9 cellular contexts compared by ENCODE assay signal in genomic region chr12:6364037-6364360, GRCh38. TPM values are rescaled to one million over a fixed set of nuclear protein-coding genes. Genes with fewer than 3 reads are reported as not detected.
A peak's percentile ranks its signal among the peaks of the same experiment; 100 is the strongest.
DNase-seq lines count a peak whose midpoint lies in the region; ATAC-seq, FAIRE-seq and TF ChIP-seq lines count a peak whose summit lies in the region.
"Had no signal": no experiment of that assay in that cellular context is flagged by ENCODE, and none has a peak within 500 bp of the region (broad histone marks: within the 10 kb centered on the region; RNA-seq: fewer than 3 reads in every experiment).

No MANE protein-coding gene starts in this region.

- peak overlapping the region; percentile 90 for H3K27ac Mint-ChIP-seq in CD4-positive, alpha-beta T cell
- peak overlapping the region; percentile 81 for H3K27ac Mint-ChIP-seq in activated CD4-positive, alpha-beta T cell treated with anti-CD3 and anti-CD28 coated beads, Interleukin-2, amount 10 ng/mL, durations not matched to agents 24 days and 14 days

- peak overlapping the region; percentile 64 for H3K27ac ChIP-seq in CD4-positive, alpha-beta T cell (ENCODE audit: low read depth, low read length)
- peak overlapping the region; percentile 63 to 97 (median 88) for H3K27ac ChIP-seq in pancreas

- H3K4me3 Mint-ChIP-seq in CD4-positive, alpha-beta T cell = peak overlapping the region; percentile 90
- peak overlapping the region; percentile 77 for H3K4me3 Mint-ChIP-seq in activated CD4-positive, alpha-beta T cell treated with anti-CD3 and anti-CD28 coated beads, Interleukin-2, amount 10 ng/mL, durations not matched to agents 24 days and 14 days

- no peaks in the 10 kb centered on the region for H3K9me3 Mint-ChIP-seq in CD4-positive, alpha-beta T cell
- no peaks in the 10 kb centered on the region for H3K9me3 Mint-ChIP-seq in activated CD4-positive, alpha-beta T cell treated with anti-CD3 and anti-CD28 coated beads, Interleukin-2, amount 10 ng/mL, durations not matched to agents 24 days and 14 days

- H3K4me3 ChIP-seq in fibroblast of villous mesenchyme (ENCODE audit: low read depth, low read length) (peak overlapping the region; percentile 64), pancreas (peak overlapping the region; percentile 38 to 63 (median 45))

- H3K27me3 ChIP-seq in CD4-positive, alpha-beta T cell (ENCODE audit: control insufficient read depth, insufficient read depth, low read length) = no peaks in the 10 kb centered on the region
- no peaks in the 10 kb centered on the region for H3K27me3 ChIP-seq in pancreas

- no peaks in the 10 kb centered on the region for H3K36me3 Mint-ChIP-seq in CD4-positive, alpha-beta T cell (ENCODE audit: low read depth)
- H3K36me3 Mint-ChIP-seq in activated CD4-positive, alpha-beta T cell treated with anti-CD3 and anti-CD28 coated beads, Interleukin-2, amount 10 ng/mL, durations not matched to agents 24 days and 14 days (ENCODE audit: low read depth) = no peaks in the 10 kb centered on the region

- peaks cover 0 to 5% (median 0%) of the 10 kb centered on the region in 3 donors for H3K36me3 ChIP-seq in pancreas

- FAIRE-seq in pancreas (lab: Jason Lieb, UNC) = no peak

- POLR2A ChIA-PET in CD4-positive, alpha-beta T cell (lab: Charles Lee) = interaction anchor here (0.9 to 3.5 kb wide), 12 partner anchors 8 to 224 kb away, joined by 3 to 58 read pairs (median 6); partner anchors contain the start of genes GAPDH, TAPBPL and VAMP1

- peak in 2 of 10 experiments; percentile 23 to 38 for DNase-seq in CD4-positive, alpha-beta T cell
- DNase-seq in activated CD4-positive, alpha-beta T cell treated with anti-CD3 and anti-CD28 coated beads, Interleukin-2, amount 10 ng/mL, durations not matched to agents 24 days and 14 days = no peak
- DNase-seq in fibroblast of villous mesenchyme (ENCODE audit: low read depth) = no peak
- no peak for DNase-seq in pancreas
- DNase-seq in NAMALWA (ENCODE audit: low spot score) = no peak
- no peak for DNase-seq in pons (ENCODE audit: low spot score)
- DNase-seq in NCI-H2081 treated with DMSO at 0.1 percent for 48 hours (lab: John Stamatoyannopoulos, UW) = no peak

- peak; percentile 40 for ATAC-seq in CD4-positive, alpha-beta T cell (ENCODE audit: poor library complexity)
- ATAC-seq in pancreas = peak in 1 of 4 donors; percentile 7
- ATAC-seq in GM18909 (IDR thresholded peaks at IDR 0.05; ENCODE audit: poor library complexity, unreplicated experiment) = no peak

- H3K4me1 Mint-ChIP-seq in CD4-positive, alpha-beta T cell (ENCODE audit: low read depth) = peaks cover 38% of the 10 kb centered on the region
- peaks cover 28% of the 10 kb centered on the region for H3K4me1 Mint-ChIP-seq in activated CD4-positive, alpha-beta T cell treated with anti-CD3 and anti-CD28 coated beads, Interleukin-2, amount 10 ng/mL, durations not matched to agents 24 days and 14 days

- no peaks in the 10 kb centered on the region for H3K9me3 ChIP-seq in CD4-positive, alpha-beta T cell (ENCODE audit: control insufficient read depth, low read length)
- no peaks in the 10 kb centered on the region for H3K9me3 ChIP-seq in pancreas

- CTCF ChIA-PET in CD4-positive, alpha-beta T cell (lab: Charles Lee) = interaction anchor here (1.9 kb wide), 2 partner anchors 28 to 41 kb away, joined by 7 to 8 read pairs; no protein-coding TSS in a partner anchor

- H3K4me1 ChIP-seq in pancreas = peaks cover 0 to 4% (median 0%) of the 10 kb centered on the region in 3 donors

- TF ChIP-seq CTCF in CD4-positive, alpha-beta T cell (IDR thresholded peaks at IDR 0.05) = no peak
- TF ChIP-seq CTCF in fibroblast of villous mesenchyme (IDR thresholded peaks at IDR 0.05; ENCODE audit: insufficient read depth, low read depth, low read length) (no peak), pancreas (IDR thresholded peaks at IDR 0.05) (no peak)

- intact Hi-C loops in CD4-positive, alpha-beta T cell (cut with DNase I, micrococcal nuclease) = no loop called here
- intact Hi-C loops in activated CD4-positive, alpha-beta T cell treated with anti-CD3 and anti-CD28 coated beads, Interleukin-2, amount 10 ng/mL, durations not matched to agents 24 days and 14 days (cut with micrococcal nuclease) = loop anchor here (1.0 kb wide), 1 partner anchor 22 kb away; the partner anchor contains the start of gene TNFRSF1A
- intact Hi-C loops in pancreas (cut with DNase I) = no loop called here

- WGBS in pancreas, 2 donors = 21% methylated on average over 14 to 15 of the region's 15 CpGs

- H3K27me3 Mint-ChIP-seq in CD4-positive, alpha-beta T cell = no peaks in the 10 kb centered on the region
- no peaks in the 10 kb centered on the region for H3K27me3 Mint-ChIP-seq in activated CD4-positive, alpha-beta T cell treated with anti-CD3 and anti-CD28 coated beads, Interleukin-2, amount 10 ng/mL, durations not matched to agents 24 days and 14 days

RNA-seq across cellular contexts. Expression of gene SCNN1A, which starts 11.4 kb away (rescaled TPM):
- total RNA-seq in CD4-positive, alpha-beta T cell = 1 to 10 TPM; 1.1 to 2.0 TPM
- total RNA-seq in activated CD4-positive, alpha-beta T cell treated with anti-CD3 and anti-CD28 coated beads, Interleukin-2, amount 10 ng/mL, durations not matched to agents 24 days and 14 days = not detected in 2 replicates
- total RNA-seq in fibroblast of villous mesenchyme (under 0.01 and 0.32 TPM in 2 replicates), pancreas (10 to 100 TPM; 21.0 to 56.3 (median 37.8) TPM)
- polyA plus RNA-seq in pancreas = 10 to 100 TPM; 42.7 to 87.8 TPM

RNA-seq across cellular contexts. Expression of gene LTBR, which starts 20.0 kb away (rescaled TPM):
- total RNA-seq in CD4-positive, alpha-beta T cell = under 1 TPM; 0.38 to 0.67 TPM
- 1.7 and 2.1 TPM in 2 replicates for total RNA-seq in activated CD4-positive, alpha-beta T cell treated with anti-CD3 and anti-CD28 coated beads, Interleukin-2, amount 10 ng/mL, durations not matched to agents 24 days and 14 days
- total RNA-seq in fibroblast of villous mesenchyme = 61.3 and 69.6 TPM in 2 replicates
- total RNA-seq in pancreas = 10 to 100 TPM; 50.0 to 75.2 (median 61.3) TPM
- polyA plus RNA-seq in pancreas = 10 to 100 TPM; 74.2 to 82.1 TPM

RNA-seq across cellular contexts. Expression of gene TNFRSF1A, which starts 22.1 kb away (rescaled TPM):
- total RNA-seq in CD4-positive, alpha-beta T cell = 10 to 100 TPM; 16.3 to 19.2 TPM
- total RNA-seq in activated CD4-positive, alpha-beta T cell treated with anti-CD3 and anti-CD28 coated beads, Interleukin-2, amount 10 ng/mL, durations not matched to agents 24 days and 14 days = 52.7 and 54.4 TPM in 2 replicates
- 125 and 174 TPM in 2 replicates for total RNA-seq in fibroblast of villous mesenchyme
- total RNA-seq in pancreas = 10 to 100 TPM; 23.5 to 68.1 (median 36.6) TPM
- polyA plus RNA-seq in pancreas = 10 to 100 TPM; 34.2 to 43.6 TPM

RNA-seq across cellular contexts. Expression of gene PLEKHG6, which starts 53.5 kb away (rescaled TPM):
- not detected for total RNA-seq in CD4-positive, alpha-beta T cell
- not detected in 2 replicates for total RNA-seq in activated CD4-positive, alpha-beta T cell treated with anti-CD3 and anti-CD28 coated beads, Interleukin-2, amount 10 ng/mL, durations not matched to agents 24 days and 14 days
- total RNA-seq in fibroblast of villous mesenchyme = under 0.01 TPM in 1 of 2 replicates, not detected in the other
- total RNA-seq in pancreas = 10 to 100 TPM in 1 of 6 donors, 1 to 10 TPM in 5; 5.2 to 13.1 (median 7.2) TPM
- polyA plus RNA-seq in pancreas = 10 to 100 TPM; 15.7 to 23.5 TPM
- total RNA-seq: LHCN-M2 had no signal

Comparison
In these comparisons a context has a peak if more than half of its experiments do, and no peak if none do; other contexts are left out.
1. RNA of gene SCNN1A, which starts 11.4 kb away (total RNA-seq): 21.0 to 56.3 TPM in pancreas; 1.1 to 2.0 TPM in CD4-positive, alpha-beta T cell, not detected in activated CD4-positive, alpha-beta T cell treated with anti-CD3 and anti-CD28 coated beads, Interleukin-2, amount 10 ng/mL, durations not matched to agents 24 days and 14 days and under 0.01 to 0.32 TPM in fibroblast of villous mesenchyme; every median in the first group is over 4 times any median in the second.
2. RNA of gene LTBR, which starts 20.0 kb away (total RNA-seq): 50.0 to 75.2 TPM in pancreas and 61.3 to 69.6 TPM in fibroblast of villous mesenchyme; 1.7 to 2.1 TPM in activated CD4-positive, alpha-beta T cell treated with anti-CD3 and anti-CD28 coated beads, Interleukin-2, amount 10 ng/mL, durations not matched to agents 24 days and 14 days and 0.38 to 0.67 TPM in CD4-positive, alpha-beta T cell; every median in the first group is over 10 times any median in the second.